ENCODE assay signal across 6 cellular contexts in the genomic region with DNA sequence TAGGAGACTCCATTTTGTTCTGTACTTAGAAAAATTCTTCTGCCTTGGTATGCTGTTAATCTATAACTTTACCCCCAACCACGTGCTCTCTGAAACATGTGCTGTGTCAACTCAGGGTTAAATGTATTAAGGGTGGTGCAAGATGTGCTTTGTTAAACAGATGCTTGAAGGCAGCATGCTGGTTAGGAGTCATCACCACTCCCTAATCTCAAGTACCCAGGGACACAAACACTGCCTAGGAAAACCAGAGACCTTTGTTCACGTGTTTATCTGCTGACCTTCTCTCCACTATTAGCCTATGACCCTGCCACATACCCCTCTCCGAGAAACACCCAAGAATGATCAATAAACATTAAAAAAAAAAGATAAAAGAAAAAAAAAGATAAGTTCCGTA.
A peak's percentile ranks its signal among the peaks of the same experiment; 100 is the strongest.
DNase-seq lines count a peak whose midpoint lies in the region; ATAC-seq, FAIRE-seq and TF ChIP-seq lines count a peak whose summit lies in the region.
"Not testable (repeated sequence)": the region's sequence is repeated elsewhere in the genome, so short reads cannot be mapped to it uniquely, and the experiment has no call there.

No MANE protein-coding gene starts in this region.

- H3K27me3 ChIP-seq in Caco-2 (replicated peaks; ENCODE audit: control insufficient read depth, insufficient read depth, low read length) = not testable (repeated sequence)

- not testable (repeated sequence) for H3K9me3 Mint-ChIP-seq in Caco-2 (ENCODE audit: unreplicated experiment)
- peaks cover 46% of the 10 kb centered on the region for H3K9me3 Mint-ChIP-seq in WTC11

- H3K27me3 Mint-ChIP-seq in Caco-2 (ENCODE audit: insufficient read depth, unreplicated experiment); WTC11 (ENCODE audit: low read depth): not testable (repeated sequence)

- POLR2A ChIA-PET in Caco-2 (lab: Charles Lee); WTC11 (lab: Charles Lee): not testable (repeated sequence)

- not testable (repeated sequence) for TF ChIP-seq CTCF in Caco-2 (IDR thresholded peaks at IDR 0.05; ENCODE audit: insufficient read depth in 1 of 2, low read depth in 1 of 2, low read length in 1 of 2, severe bottlenecking in 1 of 2, unreplicated experiment in 1 of 2); WTC11 (IDR thresholded peaks at IDR 0.05)

- H3K36me3 ChIP-seq in Caco-2 (ENCODE audit: control insufficient read depth, insufficient read depth, low read length) = not testable (repeated sequence)

- intact Hi-C loops in Caco-2 (cut with micrococcal nuclease; ENCODE audit: unreplicated experiment) = loop anchor here (5.0 kb wide), 1 partner anchor 48 kb away; no protein-coding TSS in a partner anchor

- peak overlapping the region; percentile 68 for H3K4me3 Mint-ChIP-seq in Caco-2 (ENCODE audit: unreplicated experiment)
- H3K4me3 Mint-ChIP-seq in WTC11 = not testable (repeated sequence)

- BruUV-seq in Caco-2 (replicated peaks; lab: Mats Ljungman, UMichigan) = not testable (repeated sequence)

- CTCF ChIA-PET in Caco-2 (lab: Charles Lee); WTC11 (lab: Charles Lee): not testable (repeated sequence)

- peaks cover 19% of the 10 kb centered on the region for H3K4me1 Mint-ChIP-seq in Caco-2 (ENCODE audit: low read depth, unreplicated experiment)
- H3K4me1 Mint-ChIP-seq in WTC11 = not testable (repeated sequence)

- H3K4me1 ChIP-seq in Caco-2 = peaks cover 11% of the 10 kb centered on the region

- not testable (repeated sequence) for H3K9me3 ChIP-seq in Caco-2

- not testable (repeated sequence) for H3K4me3 ChIP-seq in Caco-2 (ENCODE audit: low read depth, low read length)

- DNase-seq in Caco-2 (peak; percentile 77 to 80), HT-29 (ENCODE audit: low spot score) (peak; percentile 12), kidney tubule cell (ENCODE audit: low spot score) (peak; percentile 4), renal cortical epithelial cell (ENCODE audit: low read depth) (peak; percentile 5)
- not testable (repeated sequence) for DNase-seq in WTC11 (ENCODE audit: low spot score)

- H3K36me3 Mint-ChIP-seq in Caco-2 (ENCODE audit: insufficient read depth, unreplicated experiment) (peaks cover 31% of the 10 kb centered on the region), WTC11 (peaks cover 36% of the 10 kb centered on the region)

- peak; percentile 27 for FAIRE-seq in A204.1 (lab: Jason Lieb, UNC)

- ATAC-seq in WTC11 = not testable (repeated sequence)

- H3K27ac Mint-ChIP-seq in Caco-2 (ENCODE audit: unreplicated experiment) = peak overlapping the region; percentile 95
- not testable (repeated sequence) for H3K27ac Mint-ChIP-seq in WTC11

TF ChIP-seq in WTC11, 78 proteins besides CTCF, POLR2A, EP300 and RAD21:
- TF ChIP-seq GABPB1 (CRISPR knock-in tag; IDR thresholded peaks at IDR 0.05) = 0 out of 2 replicates have a peak, but pooled peaks have one; percentile 39
